ENCODE assay signal across 24 cellular contexts in genomic region chr17:35668807-35669206, GRCh38.
"Had no signal": no experiment of that assay in that cellular context is flagged by ENCODE, and none has a peak within 500 bp of the region (broad histone marks: within the 10 kb centered on the region; RNA-seq: fewer than 3 reads in every experiment).

No MANE protein-coding gene starts in this region.

- H3K27me3 Mint-ChIP-seq: naive thymus-derived CD4-positive, alpha-beta T cell had no signal

- H3K4me1 Mint-ChIP-seq: nephron progenitor cell had no signal

- H3K4me3 Mint-ChIP-seq: naive thymus-derived CD4-positive, alpha-beta T cell; nephron progenitor cell had no signal

- H3K9me3 ChIP-seq: esophagus muscularis mucosa, right atrium auricular region, sigmoid colon, stomach, thoracic aorta, transverse colon had no signal

- DNase-seq: cortex of kidney; dorsolateral prefrontal cortex; effector CD8-positive, alpha-beta T cell; foreskin melanocyte; hippocampal formation; left colon; left ventricle myocardium superior; mesenchymal stem cell; naive thymus-derived CD4-positive, alpha-beta T cell; nephron progenitor cell; posterior cingulate gyrus; sigmoid colon; stimulated activated CD4-positive, alpha-beta T cell treated with anti-CD3 and anti-CD28 coated beads, Interleukin-2, amount 100 ng/mL, for 24 hours; stimulated activated naive CD4-positive, alpha-beta T cell; stomach; substantia nigra; transverse colon had no signal

- H3K27ac Mint-ChIP-seq: nephron progenitor cell had no signal

- H3K9me3 Mint-ChIP-seq: nephron progenitor cell had no signal

- FAIRE-seq: endometrium had no signal

- H3K27ac ChIP-seq: dorsolateral prefrontal cortex, epithelial cell of prostate, esophagus muscularis mucosa, right atrium auricular region, sigmoid colon, skin epidermis, stomach, thoracic aorta, transverse colon had no signal

- ATAC-seq: left colon; left ventricle myocardium superior; naive thymus-derived CD4-positive, alpha-beta T cell had no signal

- H3K27me3 ChIP-seq: dorsolateral prefrontal cortex, esophagus muscularis mucosa, right atrium auricular region, sigmoid colon, stomach, transverse colon had no signal

- H3K4me1 ChIP-seq: sigmoid colon, stomach, transverse colon had no signal

- H3K4me3 ChIP-seq: dorsolateral prefrontal cortex, esophagus muscularis mucosa, lung, right atrium auricular region, sigmoid colon, skin epidermis, stomach, thoracic aorta, transverse colon had no signal
